In the genomic region with DNA sequence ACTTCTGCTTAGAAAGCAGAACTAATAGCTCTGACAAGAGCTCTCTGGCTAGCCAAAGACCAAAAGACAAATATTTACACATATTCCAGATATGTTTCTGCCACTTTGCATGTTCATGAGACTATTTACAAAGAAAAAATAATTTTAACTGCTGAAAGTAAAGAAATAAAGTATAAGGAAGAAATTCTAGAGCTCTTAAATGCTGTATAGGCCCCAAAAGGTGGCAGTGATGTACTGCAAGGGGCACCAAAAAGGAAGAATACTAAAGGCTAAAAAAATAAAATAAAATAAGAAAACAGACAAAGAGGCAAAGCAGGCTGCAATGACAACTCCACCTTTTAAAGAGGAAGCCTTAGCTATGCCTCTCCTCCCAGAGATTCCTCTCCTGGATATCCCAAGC, we compare ENCODE assay signal across 8 cellular contexts. TPM values are rescaled to one million over a fixed set of nuclear protein-coding genes. Genes with fewer than 3 reads are reported as not detected.
DNase-seq lines count a peak whose midpoint lies in the region; ATAC-seq and TF ChIP-seq lines count a peak whose summit lies in the region.

No MANE protein-coding gene starts in this region.

- H3K36me3 Mint-ChIP-seq in activated naive CD8-positive, alpha-beta T cell treated with anti-CD3 and anti-CD28 coated beads for 36 hours, result peaks cover 58% of the 10 kb centered on the region
- H3K36me3 Mint-ChIP-seq in activated naive CD8-positive, alpha-beta T cell treated with anti-CD3 and anti-CD28 coated beads, Interleukin-2, amount 50 U/mL, for 24 hours (ENCODE audit: low read depth), result peaks cover 55% of the 10 kb centered on the region

- no peaks in the 10 kb centered on the region for H3K36me3 ChIP-seq in upper lobe of left lung

- no peak overlapping the region for H3K27ac Mint-ChIP-seq in activated naive CD8-positive, alpha-beta T cell treated with anti-CD3 and anti-CD28 coated beads for 36 hours
- no peak overlapping the region for H3K27ac Mint-ChIP-seq in activated naive CD8-positive, alpha-beta T cell treated with anti-CD3 and anti-CD28 coated beads, Interleukin-2, amount 50 U/mL, for 24 hours

- no peak for ATAC-seq in activated naive CD8-positive, alpha-beta T cell treated with anti-CD3 and anti-CD28 coated beads, Interleukin-2, amount 50 U/mL, for 24 hours
- no peak for ATAC-seq in upper lobe of left lung (ENCODE audit: low FRiP score in 2 of 2)
- no peak for ATAC-seq in GM18519 (IDR thresholded peaks at IDR 0.05; ENCODE audit: low FRiP score, unreplicated experiment)

- no peak for TF ChIP-seq POLR2A in upper lobe of left lung (IDR thresholded peaks at IDR 0.05)

- TF ChIP-seq EP300 in upper lobe of left lung (IDR thresholded peaks at IDR 0.05), result no peak

- no peak for DNase-seq in activated naive CD8-positive, alpha-beta T cell treated with anti-CD3 and anti-CD28 coated beads for 36 hours
- no peak for DNase-seq in activated naive CD8-positive, alpha-beta T cell treated with anti-CD3 and anti-CD28 coated beads, Interleukin-2, amount 50 U/mL, for 24 hours
- DNase-seq in RPMI7951 (ENCODE audit: low read depth) (peak; percentile 74), foreskin fibroblast (peak; percentile 28 to 67), upper lobe of left lung (no peak), T-helper 9 cell (no peak)
- DNase-seq in activated CD4-positive, alpha-beta T cell treated with anti-CD3 and anti-CD28 coated beads for 1 hour, result no peak

- no peaks in the 10 kb centered on the region for H3K27me3 ChIP-seq in upper lobe of left lung

- peaks cover 14 to 38% (median 23%) of the 10 kb centered on the region in 4 donors for H3K4me1 ChIP-seq in upper lobe of left lung

- no peak for TF ChIP-seq CTCF in foreskin fibroblast (IDR thresholded peaks at IDR 0.05; ENCODE audit: low read depth, low read length)
- TF ChIP-seq CTCF in upper lobe of left lung (IDR thresholded peaks at IDR 0.05), result peak in 3 of 6 experiments; percentile 7 to 27 (median 18)

- H3K9me3 Mint-ChIP-seq in activated naive CD8-positive, alpha-beta T cell treated with anti-CD3 and anti-CD28 coated beads for 36 hours, result peaks cover 9% of the 10 kb centered on the region
- H3K9me3 Mint-ChIP-seq in activated naive CD8-positive, alpha-beta T cell treated with anti-CD3 and anti-CD28 coated beads, Interleukin-2, amount 50 U/mL, for 24 hours, result peaks cover 4% of the 10 kb centered on the region

- no peaks in the 10 kb centered on the region for H3K9me3 ChIP-seq in upper lobe of left lung

- H3K4me3 Mint-ChIP-seq in activated naive CD8-positive, alpha-beta T cell treated with anti-CD3 and anti-CD28 coated beads for 36 hours, result peak overlapping the region; percentile 27
- H3K4me3 Mint-ChIP-seq in activated naive CD8-positive, alpha-beta T cell treated with anti-CD3 and anti-CD28 coated beads, Interleukin-2, amount 50 U/mL, for 24 hours, result no peak overlapping the region

- peak overlapping the region; percentile 5 to 95 (median 88) for H3K27ac ChIP-seq in upper lobe of left lung

- H3K4me3 ChIP-seq in foreskin fibroblast (ENCODE audit: low read depth in 1 of 2, low read length in 2 of 2) (no peak overlapping the region), upper lobe of left lung (no peak overlapping the region)

- no peaks in the 10 kb centered on the region for H3K27me3 Mint-ChIP-seq in activated naive CD8-positive, alpha-beta T cell treated with anti-CD3 and anti-CD28 coated beads for 36 hours
- H3K27me3 Mint-ChIP-seq in activated naive CD8-positive, alpha-beta T cell treated with anti-CD3 and anti-CD28 coated beads, Interleukin-2, amount 50 U/mL, for 24 hours, result no peaks in the 10 kb centered on the region

- peaks cover 45% of the 10 kb centered on the region for H3K4me1 Mint-ChIP-seq in activated naive CD8-positive, alpha-beta T cell treated with anti-CD3 and anti-CD28 coated beads for 36 hours
- peaks cover 25% of the 10 kb centered on the region for H3K4me1 Mint-ChIP-seq in activated naive CD8-positive, alpha-beta T cell treated with anti-CD3 and anti-CD28 coated beads, Interleukin-2, amount 50 U/mL, for 24 hours

RNA-seq across cellular contexts. Expression of a gene that starts 23.0 kb away (rescaled TPM):
- 100 to 1,000 TPM; 112 to 114 TPM for total RNA-seq in activated naive CD8-positive, alpha-beta T cell treated with anti-CD3 and anti-CD28 coated beads for 36 hours
- total RNA-seq in RPMI7951 (2014; rRNA removed; shearing (Covaris generic)), result not detected in 2 replicates
- 10 to 100 TPM in 2 of 6 donors, 1 to 10 TPM in 4; 4.3 to 15.1 (median 8.1) TPM for total RNA-seq in upper lobe of left lung

RNA-seq across cellular contexts. Expression of a gene that starts 42.7 kb away (rescaled TPM):
- total RNA-seq in activated naive CD8-positive, alpha-beta T cell treated with anti-CD3 and anti-CD28 coated beads for 36 hours, result 1 to 10 TPM; 2.4 TPM
- 0.78 TPM in 1 of 2 replicates, not detected in the other for total RNA-seq in RPMI7951 (2014; rRNA removed; shearing (Covaris generic))
- total RNA-seq in upper lobe of left lung, result 1 to 10 TPM in 4 of 6 donors, under 1 TPM in 1, not detected in 1; 0.51 to 4.2 (median 3.0) TPM

RNA-seq across cellular contexts. Expression of a gene that starts 53.5 kb away (rescaled TPM):
- 1 to 10 TPM in 1 of 2 experiments, under 1 TPM in 1; 0.64 to 1.1 TPM for total RNA-seq in activated naive CD8-positive, alpha-beta T cell treated with anti-CD3 and anti-CD28 coated beads for 36 hours
- total RNA-seq in RPMI7951 (2014; rRNA removed; shearing (Covaris generic)), result 3.8 and 4.6 TPM in 2 replicates
- 1 to 10 TPM in 1 of 6 donors, not detected in 5; 1.1 TPM for total RNA-seq in upper lobe of left lung

RNA-seq across cellular contexts. Expression of a gene that starts 59.2 kb away (rescaled TPM):
- total RNA-seq in activated naive CD8-positive, alpha-beta T cell treated with anti-CD3 and anti-CD28 coated beads for 36 hours, result 1 to 10 TPM; 2.0 to 2.6 TPM
- under 0.01 TPM in 1 of 2 replicates, not detected in the other for total RNA-seq in RPMI7951 (2014; rRNA removed; shearing (Covaris generic))
- total RNA-seq in upper lobe of left lung, result 10 to 100 TPM in 1 of 6 donors, 1 to 10 TPM in 5; 4.7 to 10.9 (median 6.6) TPM

Comparison
In these comparisons a context has a peak if more than half of its experiments do, and no peak if none do; other contexts are left out.
1. DNase-seq: peak in RPMI7951 (single experiment) and foreskin fibroblast (2 of 2); none in activated naive CD8-positive, alpha-beta T cell treated with anti-CD3 and anti-CD28 coated beads for 36 hours (single experiment), activated naive CD8-positive, alpha-beta T cell treated with anti-CD3 and anti-CD28 coated beads, Interleukin-2, amount 50 U/mL, for 24 hours (single experiment), upper lobe of left lung (0 of 2), activated CD4-positive, alpha-beta T cell treated with anti-CD3 and anti-CD28 coated beads for 1 hour (single experiment) and T-helper 9 cell (single experiment).
2. RNA of a gene that starts 23.0 kb away (total RNA-seq): 112 to 114 TPM in activated naive CD8-positive, alpha-beta T cell treated with anti-CD3 and anti-CD28 coated beads for 36 hours; 4.3 to 15.1 TPM in upper lobe of left lung and not detected in RPMI7951; every median in the first group is over 4 times any median in the second.